16 cellular contexts compared by ENCODE assay signal in genomic region chr17:7944321-7944720, GRCh38.
"Had no signal": no experiment of that assay in that cellular context is flagged by ENCODE, and none has a peak within 500 bp of the region (broad histone marks: within the 10 kb centered on the region; RNA-seq: fewer than 3 reads in every experiment).

No MANE protein-coding gene starts in this region.

- ATAC-seq: heart left ventricle; left colon; mucosa of descending colon; natural killer cell; stimulated activated naive CD8-positive, alpha-beta T cell treated with anti-CD3 and anti-CD28 coated beads, Interleukin-15, Interleukin-2, amounts not matched to agents 100 U/mL and 50 U/mL, for 24 hours had no signal

- H3K4me3 ChIP-seq: coronary artery, heart left ventricle, mucosa of descending colon, sigmoid colon, suprapubic skin, thyroid gland had no signal

- DNase-seq: effector CD8-positive, alpha-beta T cell; foreskin melanocyte; hippocampal formation; left colon; mucosa of descending colon; natural killer cell; sigmoid colon; small intestine; stimulated activated CD4-positive, alpha-beta T cell treated with anti-CD3 and anti-CD28 coated beads, Interleukin-12 subunit alpha, Interleukin-12 subunit beta, amount 100 ng/mL, for 4 hours; stimulated activated naive CD8-positive, alpha-beta T cell treated with anti-CD3 and anti-CD28 coated beads, Interleukin-15, Interleukin-2, amounts not matched to agents 100 U/mL and 50 U/mL, for 24 hours; thyroid gland had no signal

- H3K9me3 Mint-ChIP-seq: natural killer cell, neural crest cell, type B pancreatic cell had no signal

- H3K4me1 ChIP-seq: heart left ventricle, sigmoid colon, suprapubic skin, thyroid gland had no signal

- H3K4me1 Mint-ChIP-seq: natural killer cell, neural crest cell had no signal

- H3K27me3 Mint-ChIP-seq: type B pancreatic cell had no signal

- H3K27ac Mint-ChIP-seq: natural killer cell, type B pancreatic cell had no signal

- H3K27me3 ChIP-seq: heart left ventricle, sigmoid colon, suprapubic skin, thyroid gland had no signal

- H3K4me3 Mint-ChIP-seq: natural killer cell, neural crest cell, type B pancreatic cell had no signal

- H3K27ac ChIP-seq: coronary artery, heart left ventricle, sigmoid colon, suprapubic skin, thyroid gland had no signal

- H3K9me3 ChIP-seq: heart left ventricle, mucosa of descending colon, sigmoid colon, suprapubic skin, thyroid gland had no signal
